Comparison of ENCODE assay signal across 18 cellular contexts in the genomic region with DNA sequence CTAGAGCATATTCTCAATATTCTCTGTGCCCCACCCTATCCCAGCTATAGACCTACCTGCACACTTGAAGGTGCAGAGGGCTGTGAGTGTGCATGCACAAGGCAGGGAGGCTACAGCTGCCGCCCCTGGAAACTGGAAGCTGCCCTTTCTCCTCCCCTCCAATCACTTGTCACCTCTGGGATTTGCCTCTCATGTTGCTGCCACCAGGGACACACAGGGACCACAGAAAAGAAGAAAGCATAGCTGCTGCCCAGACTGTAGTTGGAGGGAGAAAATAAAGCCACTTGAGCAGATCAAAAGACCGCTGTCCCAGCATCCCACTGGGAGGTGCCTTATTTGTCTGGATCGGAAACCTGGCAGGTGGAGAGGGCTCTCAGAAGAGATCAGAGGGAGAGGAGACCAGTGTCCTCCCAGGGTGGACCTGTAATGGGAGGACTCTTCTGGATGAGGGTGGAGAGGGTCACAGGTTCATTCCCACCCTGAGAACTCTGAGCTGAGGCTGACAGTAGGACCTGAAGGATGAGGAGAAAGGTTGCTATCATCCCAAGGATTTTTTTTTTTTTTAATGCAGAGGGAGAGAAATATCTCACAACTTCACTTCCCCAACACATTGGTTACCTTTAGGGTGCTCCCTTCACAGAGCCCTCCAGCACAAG. TPM values are rescaled to one million over a fixed set of nuclear protein-coding genes. Genes with fewer than 3 reads are reported as not detected.
A peak's percentile ranks its signal among the peaks of the same experiment; 100 is the strongest.
DNase-seq lines count a peak whose midpoint lies in the region; ATAC-seq, FAIRE-seq and TF ChIP-seq lines count a peak whose summit lies in the region.
"Had no signal": no experiment of that assay in that cellular context is flagged by ENCODE, and none has a peak within 500 bp of the region (broad histone marks: within the 10 kb centered on the region; RNA-seq: fewer than 3 reads in every experiment).

No MANE protein-coding gene starts in this region.

- TF ChIP-seq EP300 in K562 (IDR thresholded peaks at IDR 0.05; ENCODE audit: low read length) = no peak

- H3K9ac ChIP-seq in K562 (ENCODE audit: insufficient read depth in 1 of 2, low read depth in 2 of 2, low read length in 2 of 2) = no peak overlapping the region

- no peaks in the 10 kb centered on the region for H3K79me2 ChIP-seq in K562 (ENCODE audit: control insufficient read depth, insufficient read depth, low read length)

- TF ChIP-seq RAD21 in K562 (CRISPR knock-in tag; conservative IDR thresholded peaks at IDR 0.05 in 1 of 2, IDR thresholded peaks at IDR 0.05 in 1 of 2) = no peak

- no peak overlapping the region for H3K27ac ChIP-seq in K562 (ENCODE audit: extremely low read depth, low read depth, low read length)
- no peak overlapping the region for H3K27ac ChIP-seq in heart left ventricle
- H3K27ac ChIP-seq: tibial artery had no signal

- H3K4me2 ChIP-seq in K562 (ENCODE audit: insufficient read depth, low read length) = no peak overlapping the region

- no peak for TF ChIP-seq POLR2A in K562 (conservative IDR thresholded peaks at IDR 0.05)
- no peak for TF ChIP-seq POLR2A in heart left ventricle (IDR thresholded peaks at IDR 0.05)

- no TSS peak for BruUV-seq in K562 (replicated peaks; lab: Mats Ljungman, UMichigan)

- peak; percentile 19 for FAIRE-seq in K562 (lab: Jason Lieb, UNC)
- FAIRE-seq: D721Med, small intestine had no signal

- peak overlapping the region; percentile 21 for H3K27ac Mint-ChIP-seq in activated naive CD8-positive, alpha-beta T cell treated with anti-CD3 and anti-CD28 coated beads, Interleukin-2, amount 10 ng/mL, durations not matched to agents 7 days and 5 days
- no peak overlapping the region for H3K27ac Mint-ChIP-seq in activated naive CD8-positive, alpha-beta T cell treated with anti-CD3 and anti-CD28 coated beads, Interleukin-2, amount 50 U/mL, for 24 hours
- peak overlapping the region; percentile 30 for H3K27ac Mint-ChIP-seq in stimulated activated memory B cell treated with anti-CD40 and anti-IgM and Interleukin-4, amounts not matched to agents 10 μg/mL and 1 μg/mL and 100 μg/mL, for 72 hours
- H3K27ac Mint-ChIP-seq: activated CD8-positive, alpha-beta T cell treated with anti-CD3 and anti-CD28 coated beads, Interleukin-2, amount 10 ng/mL, durations not matched to agents 7 days and 5 days; activated T-helper 1 cell treated with anti-CD3 and anti-CD28 coated beads, Interleukin-12 subunit alpha, Interleukin-12 subunit beta, Interleukin-2, Interleukin-4 antibody, amounts not matched to agents 30 ng/mL and 10 ng/mL and 1 ng/mL, durations not matched to agents 14 hours and 24 hours and 36 hours had no signal

- peaks cover 5% of the 10 kb centered on the region for H3K4me1 Mint-ChIP-seq in activated naive CD8-positive, alpha-beta T cell treated with anti-CD3 and anti-CD28 coated beads, Interleukin-2, amount 10 ng/mL, durations not matched to agents 7 days and 5 days
- peaks cover 11% of the 10 kb centered on the region for H3K4me1 Mint-ChIP-seq in activated naive CD8-positive, alpha-beta T cell treated with anti-CD3 and anti-CD28 coated beads, Interleukin-2, amount 50 U/mL, for 24 hours
- peaks cover 33% of the 10 kb centered on the region for H3K4me1 Mint-ChIP-seq in stimulated activated memory B cell treated with anti-CD40 and anti-IgM and Interleukin-4, amounts not matched to agents 10 μg/mL and 1 μg/mL and 100 μg/mL, for 72 hours
- H3K4me1 Mint-ChIP-seq: naive thymus-derived CD8-positive, alpha-beta T cell had no signal

- TF ChIP-seq CTCF in K562 (IDR thresholded peaks at IDR 0.05 in 2 of 3, conservative IDR thresholded peaks at IDR 0.05 in 1 of 3; ENCODE audit: insufficient read depth in 2 of 3, low read depth in 1 of 3, low read length in 3 of 3) (peak; percentile 26 to 40 (median 27); a peak in 3 of 6 replicates), heart left ventricle (IDR thresholded peaks at IDR 0.05) (no peak)

- no peak for ATAC-seq in activated naive CD8-positive, alpha-beta T cell treated with anti-CD3 and anti-CD28 coated beads, Interleukin-2, amount 10 ng/mL, durations not matched to agents 7 days and 5 days (ENCODE audit: low read depth)
- ATAC-seq in activated naive CD8-positive, alpha-beta T cell treated with anti-CD3 and anti-CD28 coated beads, Interleukin-2, amount 50 U/mL, for 24 hours = no peak
- ATAC-seq in K562 = peak; percentile 71
- peak; percentile 31 for ATAC-seq in stimulated activated memory B cell treated with anti-CD40 and anti-IgM and Interleukin-4, amounts not matched to agents 10 μg/mL and 1 μg/mL and 100 μg/mL, for 72 hours
- no peak for ATAC-seq in heart left ventricle
- no peak for ATAC-seq in SK-N-SH treated with all-trans-retinoic acid at 6 μM for 48 hours
- ATAC-seq: activated CD8-positive, alpha-beta T cell treated with anti-CD3 and anti-CD28 coated beads, Interleukin-2, amount 10 ng/mL, durations not matched to agents 7 days and 5 days; naive thymus-derived CD8-positive, alpha-beta T cell had no signal

- no peak for DNase-seq in activated naive CD8-positive, alpha-beta T cell treated with anti-CD3 and anti-CD28 coated beads, Interleukin-2, amount 10 ng/mL, durations not matched to agents 7 days and 5 days
- DNase-seq in activated naive CD8-positive, alpha-beta T cell treated with anti-CD3 and anti-CD28 coated beads, Interleukin-2, amount 50 U/mL, for 24 hours = no peak
- DNase-seq in NCI-H2107 treated with DMSO at 0.1 percent for 48 hours (lab: John Stamatoyannopoulos, UW; ENCODE audit: unreplicated experiment) = peak; percentile 85
- peak in 2 of 4 experiments; percentile 32 to 36 for DNase-seq in K562 (ENCODE audit: extremely low read depth in 1 of 4, low spot score in 3 of 4)
- no peak for DNase-seq in heart left ventricle
- DNase-seq in A172 (ENCODE audit: low spot score) = no peak
- DNase-seq: activated CD8-positive, alpha-beta T cell treated with anti-CD3 and anti-CD28 coated beads, Interleukin-2, amount 10 ng/mL, durations not matched to agents 7 days and 5 days; caudate nucleus; effector memory CD4-positive, alpha-beta T cell; naive thymus-derived CD8-positive, alpha-beta T cell; NCI-H1694; NCI-H774; small intestine had no signal

- H3K36me3 ChIP-seq in K562 (ENCODE audit: control insufficient read depth, insufficient read depth, low read length) (peaks cover 26% of the 10 kb centered on the region; the same call in 2 of the 3 replicates), heart left ventricle (peaks cover 0 to 36% (median 34%) of the 10 kb centered on the region in 9 donors)

- H3K9me1 ChIP-seq in K562 (ENCODE audit: control insufficient read depth, insufficient read depth, low read length) = no peaks in the 10 kb centered on the region

- H3K27me3 ChIP-seq in K562 (ENCODE audit: control insufficient read depth in 2 of 2, insufficient read depth in 2 of 2, low read length in 2 of 2) (no peaks in the 10 kb centered on the region), heart left ventricle (no peaks in the 10 kb centered on the region)
- H3K27me3 ChIP-seq: tibial artery had no signal

- H4K20me1 ChIP-seq in K562 (replicated peaks; ENCODE audit: control insufficient read depth, insufficient read depth, low read length) = 0 out of 2 replicates have a peak, but pooled peaks cover 3% of the 10 kb centered on the region

- WGBS in K562 (ENCODE audit: insufficient coverage, low coverage, missing lambda C conversion rate) = 26% methylated on average over 3 of the region's 3 CpGs
- 54 to 70% (median 62%) methylated on average over 3 of the region's 3 CpGs for WGBS in heart left ventricle, 4 donors

- intact Hi-C loops in K562 (cut with micrococcal nuclease) = no loop called here
- intact Hi-C loops in heart left ventricle (cut with DNase I) = no loop called here

- no peaks in the 10 kb centered on the region for H3K9me3 Mint-ChIP-seq in activated naive CD8-positive, alpha-beta T cell treated with anti-CD3 and anti-CD28 coated beads, Interleukin-2, amount 10 ng/mL, durations not matched to agents 7 days and 5 days
- no peaks in the 10 kb centered on the region for H3K9me3 Mint-ChIP-seq in activated naive CD8-positive, alpha-beta T cell treated with anti-CD3 and anti-CD28 coated beads, Interleukin-2, amount 50 U/mL, for 24 hours
- H3K9me3 Mint-ChIP-seq in stimulated activated memory B cell treated with anti-CD40 and anti-IgM and Interleukin-4, amounts not matched to agents 10 μg/mL and 1 μg/mL and 100 μg/mL, for 72 hours = no peaks in the 10 kb centered on the region
- H3K9me3 Mint-ChIP-seq: activated T-helper 1 cell treated with anti-CD3 and anti-CD28 coated beads, Interleukin-12 subunit alpha, Interleukin-12 subunit beta, Interleukin-2, Interleukin-4 antibody, amounts not matched to agents 30 ng/mL and 10 ng/mL and 1 ng/mL, durations not matched to agents 14 hours and 24 hours and 36 hours; naive thymus-derived CD8-positive, alpha-beta T cell had no signal

- H3K4me3 ChIP-seq in K562 (no peak overlapping the region), heart left ventricle (no peak overlapping the region)
- H3K4me3 ChIP-seq: tibial artery had no signal

- no peaks in the 10 kb centered on the region for H3K9me3 ChIP-seq in K562 (replicated peaks; ENCODE audit: control insufficient read depth, insufficient read depth, low read depth, low read length)
- no peaks in the 10 kb centered on the region for H3K9me3 ChIP-seq in heart left ventricle
- H3K9me3 ChIP-seq: tibial artery had no signal

- no peak overlapping the region for H3K4me3 Mint-ChIP-seq in activated naive CD8-positive, alpha-beta T cell treated with anti-CD3 and anti-CD28 coated beads, Interleukin-2, amount 10 ng/mL, durations not matched to agents 7 days and 5 days
- no peak overlapping the region for H3K4me3 Mint-ChIP-seq in activated naive CD8-positive, alpha-beta T cell treated with anti-CD3 and anti-CD28 coated beads, Interleukin-2, amount 50 U/mL, for 24 hours
- no peak overlapping the region for H3K4me3 Mint-ChIP-seq in stimulated activated memory B cell treated with anti-CD40 and anti-IgM and Interleukin-4, amounts not matched to agents 10 μg/mL and 1 μg/mL and 100 μg/mL, for 72 hours
- H3K4me3 Mint-ChIP-seq: activated CD8-positive, alpha-beta T cell treated with anti-CD3 and anti-CD28 coated beads, Interleukin-2, amount 10 ng/mL, durations not matched to agents 7 days and 5 days; activated T-helper 1 cell treated with anti-CD3 and anti-CD28 coated beads, Interleukin-12 subunit alpha, Interleukin-12 subunit beta, Interleukin-2, Interleukin-4 antibody, amounts not matched to agents 30 ng/mL and 10 ng/mL and 1 ng/mL, durations not matched to agents 14 hours and 24 hours and 36 hours; naive thymus-derived CD8-positive, alpha-beta T cell had no signal

- CTCF ChIA-PET in K562 (lab: Yijun Ruan, JAX; ENCODE audit: low intra/inter-chr PET ratio) = no interaction called here

- peaks cover 7% of the 10 kb centered on the region for H3K36me3 Mint-ChIP-seq in activated naive CD8-positive, alpha-beta T cell treated with anti-CD3 and anti-CD28 coated beads, Interleukin-2, amount 10 ng/mL, durations not matched to agents 7 days and 5 days
- peaks cover 16% of the 10 kb centered on the region for H3K36me3 Mint-ChIP-seq in activated naive CD8-positive, alpha-beta T cell treated with anti-CD3 and anti-CD28 coated beads, Interleukin-2, amount 50 U/mL, for 24 hours (ENCODE audit: low read depth)
- peaks cover 23% of the 10 kb centered on the region for H3K36me3 Mint-ChIP-seq in stimulated activated memory B cell treated with anti-CD40 and anti-IgM and Interleukin-4, amounts not matched to agents 10 μg/mL and 1 μg/mL and 100 μg/mL, for 72 hours

- POLR2A ChIA-PET in activated naive CD8-positive, alpha-beta T cell treated with anti-CD3 and anti-CD28 coated beads, Interleukin-2, amount 10 ng/mL, durations not matched to agents 7 days and 5 days (lab: Charles Lee) = no interaction called here
- POLR2A ChIA-PET in K562 (lab: Yijun Ruan, JAX) = interaction anchor here (0.6 to 1.6 kb wide), 6 partner anchors 12 to 75 kb away, joined by 3 to 8 read pairs (median 5); no protein-coding TSS in a partner anchor

- no peaks in the 10 kb centered on the region for H3K27me3 Mint-ChIP-seq in activated naive CD8-positive, alpha-beta T cell treated with anti-CD3 and anti-CD28 coated beads, Interleukin-2, amount 10 ng/mL, durations not matched to agents 7 days and 5 days
- H3K27me3 Mint-ChIP-seq in activated naive CD8-positive, alpha-beta T cell treated with anti-CD3 and anti-CD28 coated beads, Interleukin-2, amount 50 U/mL, for 24 hours = no peaks in the 10 kb centered on the region
- no peaks in the 10 kb centered on the region for H3K27me3 Mint-ChIP-seq in stimulated activated memory B cell treated with anti-CD40 and anti-IgM and Interleukin-4, amounts not matched to agents 10 μg/mL and 1 μg/mL and 100 μg/mL, for 72 hours
- H3K27me3 Mint-ChIP-seq: naive thymus-derived CD8-positive, alpha-beta T cell had no signal

- no peak overlapping the region for H2AFZ ChIP-seq in K562 (ENCODE audit: low read depth, low read length)

- H3K4me1 ChIP-seq in K562 (replicated peaks in 1 of 2; ENCODE audit: control insufficient read depth in 2 of 2, insufficient read depth in 2 of 2, low read length in 2 of 2) (peaks cover 0 to 6% of the 10 kb centered on the region in 2 experiments; a peak in 1 of 5 replicates), heart left ventricle (no peaks in the 10 kb centered on the region)
- H3K4me1 ChIP-seq: tibial artery had no signal

- in situ Hi-C loops in K562 (cut with MboI) = no loop called here

RNA-seq across cellular contexts. Expression of a gene that starts 7.6 kb away (rescaled TPM):
- total RNA-seq in activated naive CD8-positive, alpha-beta T cell treated with anti-CD3 and anti-CD28 coated beads, Interleukin-2, amount 10 ng/mL, durations not matched to agents 7 days and 5 days = 10 to 100 TPM; 44.0 to 48.8 TPM
- 143 and 150 TPM in 2 replicates for total RNA-seq in K562 (2011; cell fraction: chromatin; rRNA removed; ENCODE audit: low replicate concordance)
- total RNA-seq in K562 (2011; cell fraction: nucleolus; rRNA removed) = 71.7 and 79.2 TPM in 2 replicates
- total RNA-seq in K562 (2011; cell fraction: nucleoplasm; rRNA removed) = 90.1 and 108 TPM in 2 replicates
- total RNA-seq in K562 (2014; rRNA removed) = 25.2 and 33.7 TPM in 2 replicates
- 26.3 and 27.9 TPM in 2 replicates for total RNA-seq in K562 (2014; rRNA removed; fragmentation: Illumina TruSeq; extraction: Trizol)
- total RNA-seq in K562 (2015; rRNA removed; fragmentation: Illumina TruSeq; extraction: Trizol) = 22.2 and 23.6 TPM in 2 replicates
- total RNA-seq in K562 (2021) = 27.8 and 28.7 TPM in 2 replicates
- polyA plus RNA-seq in K562 (2011; rRNA removed) = 20.9 and 27.8 TPM in 2 replicates
- 13.6 and 20.1 TPM in 2 replicates for polyA plus RNA-seq in K562 (2011; cell fraction: cytosol; rRNA removed)
- polyA plus RNA-seq in K562 (2011; cell fraction: nucleus; rRNA removed) = 33.3 and 37.6 TPM in 2 replicates
- 10.8 and 18.4 TPM in 2 replicates for polyA plus RNA-seq in K562 (2012)
- 19.7 and 19.8 TPM in 2 replicates for polyA plus RNA-seq in K562 (2014; fragmentation: Illumina TruSeq; extraction: Trizol)
- 10 to 100 TPM; 14.1 to 16.5 TPM for polyA plus RNA-seq in K562 (2014; fragmentation: Nextera tagmentation; extraction: Ambion mirVana)
- 18.5 and 20.9 TPM in 2 replicates for polyA plus RNA-seq in K562 (2014; rRNA removed)
- polyA minus RNA-seq in K562 (2011; rRNA and poly(A)+ RNA removed) = 43.4 and 44.7 TPM in 2 replicates
- 23.4 and 25.6 TPM in 2 replicates for polyA minus RNA-seq in K562 (2011; cell fraction: cytosol; rRNA and poly(A)+ RNA removed)
- polyA minus RNA-seq in K562 (2011; cell fraction: nucleus; rRNA and poly(A)+ RNA removed) = 26.3 and 44.0 TPM in 2 replicates
- 10 to 100 TPM in 8 of 9 donors, 1 to 10 TPM in 1; 7.7 to 16.2 (median 13.1) TPM for total RNA-seq in heart left ventricle
- polyA plus RNA-seq in heart left ventricle = 10 to 100 TPM in 1 of 2 donors, 1 to 10 TPM in 1; 6.5 to 11.4 TPM
- 7.5 and 9.1 TPM in 2 replicates for total RNA-seq in A172 (2014; rRNA removed; shearing (Covaris generic))

RNA-seq across cellular contexts. Expression of a gene that starts 35.4 kb away (rescaled TPM):
- 10 to 100 TPM; 67.8 to 70.9 TPM for total RNA-seq in activated naive CD8-positive, alpha-beta T cell treated with anti-CD3 and anti-CD28 coated beads, Interleukin-2, amount 10 ng/mL, durations not matched to agents 7 days and 5 days
- total RNA-seq in K562 (2011; cell fraction: chromatin; rRNA removed; ENCODE audit: low replicate concordance) = 120 and 207 TPM in 2 replicates
- total RNA-seq in K562 (2011; cell fraction: nucleolus; rRNA removed) = 64.9 and 65.3 TPM in 2 replicates
- 96.5 and 110 TPM in 2 replicates for total RNA-seq in K562 (2011; cell fraction: nucleoplasm; rRNA removed)
- total RNA-seq in K562 (2014; rRNA removed) = 237 and 305 TPM in 2 replicates
- 303 and 319 TPM in 2 replicates for total RNA-seq in K562 (2014; rRNA removed; fragmentation: Illumina TruSeq; extraction: Trizol)
- 348 and 384 TPM in 2 replicates for total RNA-seq in K562 (2015; rRNA removed; fragmentation: Illumina TruSeq; extraction: Trizol)
- 177 and 184 TPM in 2 replicates for total RNA-seq in K562 (2021)
- 131 and 193 TPM in 2 replicates for polyA plus RNA-seq in K562 (2011; rRNA removed)
- 44.6 and 75.3 TPM in 2 replicates for polyA plus RNA-seq in K562 (2011; cell fraction: cytosol; rRNA removed)
- 44.8 and 71.7 TPM in 2 replicates for polyA plus RNA-seq in K562 (2011; cell fraction: nucleus; rRNA removed)
- polyA plus RNA-seq in K562 (2012) = 105 and 258 TPM in 2 replicates
- 305 and 350 TPM in 2 replicates for polyA plus RNA-seq in K562 (2014; fragmentation: Illumina TruSeq; extraction: Trizol)
- 100 to 1,000 TPM; 197 to 467 TPM for polyA plus RNA-seq in K562 (2014; fragmentation: Nextera tagmentation; extraction: Ambion mirVana)
- polyA plus RNA-seq in K562 (2014; rRNA removed) = 237 and 245 TPM in 2 replicates
- 201 and 210 TPM in 2 replicates for polyA minus RNA-seq in K562 (2011; rRNA and poly(A)+ RNA removed)
- 101 and 121 TPM in 2 replicates for polyA minus RNA-seq in K562 (2011; cell fraction: cytosol; rRNA and poly(A)+ RNA removed)
- 39.4 and 86.4 TPM in 2 replicates for polyA minus RNA-seq in K562 (2011; cell fraction: nucleus; rRNA and poly(A)+ RNA removed)
- total RNA-seq in heart left ventricle = 10 to 100 TPM; 18.8 to 36.1 (median 26.1) TPM
- polyA plus RNA-seq in heart left ventricle = 10 to 100 TPM in 1 of 2 donors, 1 to 10 TPM in 1; 9.7 to 31.4 TPM
- total RNA-seq in A172 (2014; rRNA removed; shearing (Covaris generic)) = 77.4 and 117 TPM in 2 replicates

RNA-seq across cellular contexts. Expression of a gene that starts 50.9 kb away (rescaled TPM):
- total RNA-seq in activated naive CD8-positive, alpha-beta T cell treated with anti-CD3 and anti-CD28 coated beads, Interleukin-2, amount 10 ng/mL, durations not matched to agents 7 days and 5 days = 10 to 100 TPM; 14.6 to 14.7 TPM
- total RNA-seq in K562 (2011; cell fraction: chromatin; rRNA removed; ENCODE audit: low replicate concordance) = 89.8 and 202 TPM in 2 replicates
- 99.7 and 116 TPM in 2 replicates for total RNA-seq in K562 (2011; cell fraction: nucleolus; rRNA removed)
- total RNA-seq in K562 (2011; cell fraction: nucleoplasm; rRNA removed) = 98.0 and 139 TPM in 2 replicates
- total RNA-seq in K562 (2014; rRNA removed) (55.7 and 80.3 TPM in 2 replicates), K562 (2014; rRNA removed; fragmentation: Illumina TruSeq; extraction: Trizol) (22.6 and 27.7 TPM in 2 replicates), K562 (2015; rRNA removed; fragmentation: Illumina TruSeq; extraction: Trizol) (34.1 and 35.1 TPM in 2 replicates), K562 (2021) (123 and 144 TPM in 2 replicates), heart left ventricle (10 to 100 TPM in 6 of 9 donors, 1 to 10 TPM in 3; 4.6 to 27.0 (median 11.3) TPM)
- polyA plus RNA-seq in K562 (2011; rRNA removed) (14.8 and 18.9 TPM in 2 replicates), K562 (2014; fragmentation: Illumina TruSeq; extraction: Trizol) (117 and 145 TPM in 2 replicates), K562 (2014; fragmentation: Nextera tagmentation; extraction: Ambion mirVana) (1 to 10 TPM; 6.1 to 8.0 TPM), K562 (2014; rRNA removed) (56.7 and 61.4 TPM in 2 replicates), heart left ventricle (10 to 100 TPM; 13.7 to 15.4 TPM)
- polyA plus RNA-seq in K562 (2011; cell fraction: cytosol; rRNA removed) = 31.0 and 53.9 TPM in 2 replicates
- polyA plus RNA-seq in K562 (2011; cell fraction: nucleus; rRNA removed) = 58.4 and 84.8 TPM in 2 replicates
- polyA plus RNA-seq in K562 (2012) = 76.0 and 140 TPM in 2 replicates
- 26.4 and 29.9 TPM in 2 replicates for polyA minus RNA-seq in K562 (2011; rRNA and poly(A)+ RNA removed)
- 46.4 and 60.9 TPM in 2 replicates for polyA minus RNA-seq in K562 (2011; cell fraction: cytosol; rRNA and poly(A)+ RNA removed)
- polyA minus RNA-seq in K562 (2011; cell fraction: nucleus; rRNA and poly(A)+ RNA removed) = 41.9 and 46.1 TPM in 2 replicates
- total RNA-seq in A172 (2014; rRNA removed; shearing (Covaris generic)) = 14.8 and 23.1 TPM in 2 replicates

RNA-seq across cellular contexts. Expression of a gene that starts 58.1 kb away (rescaled TPM):
- 10 to 100 TPM; 27.5 to 28.8 TPM for total RNA-seq in activated naive CD8-positive, alpha-beta T cell treated with anti-CD3 and anti-CD28 coated beads, Interleukin-2, amount 10 ng/mL, durations not matched to agents 7 days and 5 days
- total RNA-seq in K562 (2011; cell fraction: chromatin; rRNA removed; ENCODE audit: low replicate concordance) = 67.0 and 115 TPM in 2 replicates
- 37.6 and 49.2 TPM in 2 replicates for total RNA-seq in K562 (2011; cell fraction: nucleolus; rRNA removed)
- 97.2 and 146 TPM in 2 replicates for total RNA-seq in K562 (2011; cell fraction: nucleoplasm; rRNA removed)
- 125 and 137 TPM in 2 replicates for total RNA-seq in K562 (2014; rRNA removed)
- 215 and 251 TPM in 2 replicates for total RNA-seq in K562 (2014; rRNA removed; fragmentation: Illumina TruSeq; extraction: Trizol)
- total RNA-seq in K562 (2015; rRNA removed; fragmentation: Illumina TruSeq; extraction: Trizol) = 214 and 221 TPM in 2 replicates
- 124 and 129 TPM in 2 replicates for total RNA-seq in K562 (2021)
- polyA plus RNA-seq in K562 (2011; rRNA removed) = 67.6 and 91.1 TPM in 2 replicates
- 22.4 and 42.7 TPM in 2 replicates for polyA plus RNA-seq in K562 (2011; cell fraction: cytosol; rRNA removed)
- polyA plus RNA-seq in K562 (2011; cell fraction: nucleus; rRNA removed) = 18.0 and 28.1 TPM in 2 replicates
- polyA plus RNA-seq in K562 (2012) = 76.5 and 96.7 TPM in 2 replicates
- 329 and 378 TPM in 2 replicates for polyA plus RNA-seq in K562 (2014; fragmentation: Illumina TruSeq; extraction: Trizol)
- polyA plus RNA-seq in K562 (2014; fragmentation: Nextera tagmentation; extraction: Ambion mirVana) = 100 to 1,000 TPM; 269 to 303 TPM
- polyA plus RNA-seq in K562 (2014; rRNA removed) = 167 and 253 TPM in 2 replicates
- polyA minus RNA-seq in K562 (2011; rRNA and poly(A)+ RNA removed) = 46.0 and 51.0 TPM in 2 replicates
- polyA minus RNA-seq in K562 (2011; cell fraction: cytosol; rRNA and poly(A)+ RNA removed) = 25.8 and 26.4 TPM in 2 replicates
- polyA minus RNA-seq in K562 (2011; cell fraction: nucleus; rRNA and poly(A)+ RNA removed) = 17.6 and 38.0 TPM in 2 replicates
- total RNA-seq in heart left ventricle = 10 to 100 TPM; 30.7 to 43.7 (median 36.5) TPM
- 10 to 100 TPM; 36.2 to 51.6 TPM for polyA plus RNA-seq in heart left ventricle
- 69.8 and 102 TPM in 2 replicates for total RNA-seq in A172 (2014; rRNA removed; shearing (Covaris generic))

Comparison
In these comparisons a context has a peak if more than half of its experiments do, and no peak if none do; other contexts are left out.
1. ATAC-seq: peak in K562 (single experiment) and stimulated activated memory B cell treated with anti-CD40 and anti-IgM and Interleukin-4, amounts not matched to agents 10 μg/mL and 1 μg/mL and 100 μg/mL, for 72 hours (single experiment); none in activated naive CD8-positive, alpha-beta T cell treated with anti-CD3 and anti-CD28 coated beads, Interleukin-2, amount 10 ng/mL, durations not matched to agents 7 days and 5 days (single experiment), activated naive CD8-positive, alpha-beta T cell treated with anti-CD3 and anti-CD28 coated beads, Interleukin-2, amount 50 U/mL, for 24 hours (single experiment), heart left ventricle (0 of 4) and SK-N-SH treated with all-trans-retinoic acid at 6 μM for 48 hours (single experiment).
2. CTCF ChIP-seq: peak in K562 (3 of 3); none in heart left ventricle (0 of 12).